Comparison of ENCODE assay signal across 29 cellular contexts in genomic region chr2:27057184-27057583, GRCh38.
"Had no signal": no experiment of that assay in that cellular context is flagged by ENCODE, and none has a peak within 500 bp of the region (broad histone marks: within the 10 kb centered on the region; RNA-seq: fewer than 3 reads in every experiment).

No MANE protein-coding gene starts in this region.

- H3K27ac ChIP-seq: brain microvascular endothelial cell, coronary artery, dorsolateral prefrontal cortex, esophagus muscularis mucosa, foreskin keratinocyte, gastrocnemius medialis, heart left ventricle, VCaP had no signal

- H3K9me3 ChIP-seq: esophagus muscularis mucosa, gastrocnemius medialis, heart left ventricle had no signal

- H3K4me1 ChIP-seq: foreskin keratinocyte had no signal

- H3K4me3 ChIP-seq: coronary artery, dorsolateral prefrontal cortex, esophagus muscularis mucosa, gastrocnemius medialis, heart left ventricle had no signal

- H3K27me3 ChIP-seq: brain microvascular endothelial cell, dorsolateral prefrontal cortex, esophagus muscularis mucosa, foreskin keratinocyte, gastrocnemius medialis, heart left ventricle had no signal

- FAIRE-seq: astrocyte, bronchial epithelial cell, TTC549 had no signal

- DNase-seq: activated CD4-positive, alpha-beta memory T cell treated with anti-CD3 and anti-CD28 coated beads, Interleukin-2, amount 10 ng/mL, durations not matched to agents 7 days and 5 days; activated CD4-positive, alpha-beta T cell treated with anti-CD3 and anti-CD28 coated beads for 1 hour; activated CD4-positive, alpha-beta T cell treated with anti-CD3 and anti-CD28 coated beads for 4 hours; activated CD4-positive, alpha-beta T cell treated with anti-CD3 and anti-CD28 coated beads, Interleukin-2, amount 10 ng/mL, durations not matched to agents 7 days and 5 days; activated CD4-positive, alpha-beta T cell treated with anti-CD3 and anti-CD28 coated beads, Interleukin-2, amount 50 U/mL, for 4 hours; activated effector memory CD4-positive, alpha-beta T cell treated with Interleukin-2 at 50 U/mL for 16 hours; activated gamma-delta T cell treated with Interleukin-2 at 50 U/mL for 16 hours; activated naive CD4-positive, alpha-beta T cell treated with anti-CD3 and anti-CD28 coated beads, Interleukin-2, amount 50 U/mL, for 16 hours; activated naive CD4-positive, alpha-beta T cell treated with Interleukin-2 at 50 U/mL for 16 hours; activated T-cell treated with anti-CD3 and anti-CD28 coated beads, Interleukin-2, amount 50 U/mL, for 4 hours; amniotic stem cell; anterior cingulate cortex; brain microvascular endothelial cell; dorsolateral prefrontal cortex; effector memory CD4-positive, alpha-beta T cell; endodermal cell; foreskin keratinocyte; gastrocnemius medialis; glutamatergic neuron; T-helper 2 cell had no signal

- ATAC-seq: activated T-cell treated with anti-CD3 and anti-CD28 coated beads, Interleukin-2, amount 50 U/mL, for 4 hours; activated T-helper 17 cell treated with anti-CD3 and anti-CD28 coated beads, Interleukin-2, amount 50 U/mL, for 72 hours; foreskin keratinocyte; gastrocnemius medialis; heart left ventricle; WTC11 had no signal
